Comparison of ENCODE assay signal across 12 cellular contexts in the genomic region with DNA sequence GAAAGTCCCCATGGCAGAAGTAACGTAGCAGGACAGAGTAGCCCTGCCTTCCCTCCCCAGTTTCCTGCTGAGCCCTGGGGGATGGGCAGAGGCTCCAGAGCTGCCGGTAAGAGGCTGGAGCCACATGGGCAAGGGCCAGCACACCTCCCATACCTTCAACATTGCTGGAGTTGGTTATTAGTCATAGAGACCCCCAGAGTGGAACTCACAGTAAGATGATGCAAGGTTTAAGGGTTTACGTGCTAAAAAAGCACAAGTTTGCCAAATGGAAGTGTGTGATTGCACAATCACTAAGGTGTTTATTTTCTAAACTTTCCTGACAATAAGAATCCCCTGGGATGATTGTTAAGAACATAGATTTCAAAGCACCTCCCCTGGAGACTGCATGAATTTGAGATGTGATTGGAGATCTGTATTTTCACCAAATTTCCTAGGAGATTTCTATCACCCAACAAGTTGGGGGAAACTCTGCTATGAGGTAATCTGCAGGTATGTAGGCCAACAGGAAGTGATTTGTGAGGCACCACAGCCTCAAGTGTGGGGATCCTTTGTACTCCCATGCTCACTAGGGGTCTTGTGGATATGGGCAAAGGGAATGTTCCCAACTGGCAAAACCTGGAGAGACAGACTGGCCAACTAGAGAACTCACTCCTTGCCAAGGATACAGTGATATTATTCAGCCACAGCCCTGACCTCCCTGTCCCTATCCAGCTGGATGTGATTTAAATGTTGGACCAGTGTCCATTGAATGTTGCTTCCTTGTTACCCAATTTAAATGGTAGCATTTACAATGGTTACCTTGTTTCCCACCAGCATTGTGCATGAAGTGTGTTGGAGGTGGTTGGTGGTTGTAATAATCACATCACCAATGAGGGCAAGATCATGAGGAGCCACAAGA. TPM values are rescaled to one million over a fixed set of nuclear protein-coding genes. Genes with fewer than 3 reads are reported as not detected.
DNase-seq lines count a peak whose midpoint lies in the region; ATAC-seq and TF ChIP-seq lines count a peak whose summit lies in the region.
"Had no signal": no experiment of that assay in that cellular context is flagged by ENCODE, and none has a peak within 500 bp of the region (broad histone marks: within the 10 kb centered on the region; RNA-seq: fewer than 3 reads in every experiment).

No MANE protein-coding gene starts in this region.

- H3K27ac ChIP-seq in iPS-20b (ENCODE audit: low read length), result peak overlapping the region; percentile 58
- H3K27ac ChIP-seq in stomach, result peak overlapping the region in 3 of 5 donors; percentile 35 to 64 (median 58)
- H3K27ac ChIP-seq in testis, result no peak overlapping the region

- H3K27me3 ChIP-seq in iPS-20b (ENCODE audit: insufficient read depth, low read length) (no peaks in the 10 kb centered on the region), stomach (no peaks in the 10 kb centered on the region), testis (no peaks in the 10 kb centered on the region)

- intact Hi-C loops in stomach (cut with DNase I; ENCODE audit: low total_unique reads), result no loop called here
- intact Hi-C loops in testis (cut with DNase I; ENCODE audit: low total_unique reads), result no loop called here

- in situ Hi-C loops in astrocyte of the spinal cord (cut with HindIII; ENCODE audit: low sequenced_read_pairs), result no loop called here

- ATAC-seq in HG03025 (IDR thresholded peaks at IDR 0.05; ENCODE audit: low FRiP score, unreplicated experiment) (no peak), GM21619 (IDR thresholded peaks at IDR 0.05; ENCODE audit: unreplicated experiment) (no peak)
- ATAC-seq: stimulated activated naive B cell treated with anti-CD40 and anti-IgM and Interleukin-4, amounts not matched to agents 10 μg/mL and 1 μg/mL and 100 μg/mL, for 72 hours had no signal

- H3K36me3 ChIP-seq in iPS-20b (ENCODE audit: insufficient read depth, low read depth, low read length) (no peaks in the 10 kb centered on the region), stomach (no peaks in the 10 kb centered on the region), testis (ENCODE audit: low read depth, missing control alignments) (no peaks in the 10 kb centered on the region)

- TF ChIP-seq CTCF in HFFc6 (IDR thresholded peaks at IDR 0.05) (no peak), astrocyte of the spinal cord (IDR thresholded peaks at IDR 0.05; ENCODE audit: low read depth, low read length) (no peak), stomach (IDR thresholded peaks at IDR 0.05) (no peak), testis (IDR thresholded peaks at IDR 0.05) (no peak)

- 62 to 71% (median 66%) methylated on average over 3 of the region's 3 CpGs for WGBS in stomach, 5 donors
- WGBS in testis, 2 donors, result 68 to 84% methylated on average over 3 of the region's 3 CpGs

- H3K4me1 Mint-ChIP-seq in HFFc6 (ENCODE audit: low read depth), result peaks cover 75% of the 10 kb centered on the region

- H3K9me3 Mint-ChIP-seq in HFFc6, result no peaks in the 10 kb centered on the region
- H3K9me3 Mint-ChIP-seq: stimulated activated naive B cell treated with anti-CD40 and anti-IgM and Interleukin-4, amounts not matched to agents 10 μg/mL and 1 μg/mL and 100 μg/mL, for 72 hours had no signal

- H3K4me1 ChIP-seq in iPS-20b (ENCODE audit: insufficient read depth, low read length) (peaks cover 43% of the 10 kb centered on the region), stomach (peaks cover 12 to 45% (median 22%) of the 10 kb centered on the region in 4 donors), testis (peaks cover 11% of the 10 kb centered on the region)

- no peak overlapping the region for H3K4me3 ChIP-seq in astrocyte of the spinal cord (ENCODE audit: low read depth, low read length)
- no peak overlapping the region for H3K4me3 ChIP-seq in iPS-20b (ENCODE audit: low read length)
- H3K4me3 ChIP-seq in stomach, result no peak overlapping the region
- no peak overlapping the region for H3K4me3 ChIP-seq in testis

- no peaks in the 10 kb centered on the region for H3K36me3 Mint-ChIP-seq in HFFc6 (ENCODE audit: low read depth)
- H3K36me3 Mint-ChIP-seq: stimulated activated naive B cell treated with anti-CD40 and anti-IgM and Interleukin-4, amounts not matched to agents 10 μg/mL and 1 μg/mL and 100 μg/mL, for 72 hours had no signal

- H3K27ac Mint-ChIP-seq in HFFc6, result peak overlapping the region; percentile 81
- H3K27ac Mint-ChIP-seq: stimulated activated naive B cell treated with anti-CD40 and anti-IgM and Interleukin-4, amounts not matched to agents 10 μg/mL and 1 μg/mL and 100 μg/mL, for 72 hours had no signal

- H3K9me3 ChIP-seq in iPS-20b (ENCODE audit: insufficient read depth, low read depth, low read length) (no peaks in the 10 kb centered on the region), stomach (no peaks in the 10 kb centered on the region), testis (no peaks in the 10 kb centered on the region)

- TF ChIP-seq POLR2A in stomach (IDR thresholded peaks at IDR 0.05) (no peak), testis (IDR thresholded peaks at IDR 0.05) (no peak)

- TF ChIP-seq EP300 in stomach (IDR thresholded peaks at IDR 0.05), result no peak

- DNase-seq in HFFc6, result no peak
- DNase-seq in astrocyte of the spinal cord (ENCODE audit: low read depth, low spot score), result peak; percentile 61
- no peak for DNase-seq in stomach
- DNase-seq in testis, result no peak
- no peak for DNase-seq in T-helper 2 cell
- DNase-seq: NCI-H1930; occipital lobe; stimulated activated CD4-positive, alpha-beta T cell treated with anti-CD3 and anti-CD28 coated beads, Interleukin-1b, Interleukin-23, amount 100 ng/mL, for 48 hours; stimulated activated naive B cell treated with anti-CD40 and anti-IgM and Interleukin-4, amounts not matched to agents 10 μg/mL and 1 μg/mL and 100 μg/mL, for 72 hours had no signal

- no peak overlapping the region for H3K4me3 Mint-ChIP-seq in HFFc6
- H3K4me3 Mint-ChIP-seq: stimulated activated naive B cell treated with anti-CD40 and anti-IgM and Interleukin-4, amounts not matched to agents 10 μg/mL and 1 μg/mL and 100 μg/mL, for 72 hours had no signal

- no peak overlapping the region for H3K9ac ChIP-seq in iPS-20b (ENCODE audit: low read depth, low read length)

- H3K27me3 Mint-ChIP-seq in HFFc6 (ENCODE audit: insufficient read depth), result no peaks in the 10 kb centered on the region

RNA-seq across cellular contexts. Expression of a gene that starts 37.1 kb away (rescaled TPM):
- total RNA-seq in HFFc6 (2021; fragmentation: NEBNext Ultra II Directional; extraction: Animal tissue kit (Norgen Biotek cat#: 25700)), result 10 to 100 TPM; 28.7 to 79.3 (median 72.4) TPM
- total RNA-seq in stomach (10 to 100 TPM in 4 of 5 donors, 1 to 10 TPM in 1; 9.4 to 82.3 (median 47.1) TPM), testis (10 to 100 TPM in 1 of 2 donors, 1 to 10 TPM in 1; 9.8 to 10.9 TPM)
- polyA plus RNA-seq in stomach (1 to 10 TPM; 6.6 to 9.8 (median 9.1) TPM), testis (ENCODE audit: insufficient read depth, low read depth, low replicate concordance) (14.2 TPM)

Comparison
In these comparisons a context has a peak if more than half of its experiments do, and no peak if none do; other contexts are left out.
1. H3K27ac ChIP-seq: peak in iPS-20b (single experiment) and stomach (3 of 5); none in testis (0 of 2).